ENCODE assay signal across 1 cellular context in the genomic region with DNA sequence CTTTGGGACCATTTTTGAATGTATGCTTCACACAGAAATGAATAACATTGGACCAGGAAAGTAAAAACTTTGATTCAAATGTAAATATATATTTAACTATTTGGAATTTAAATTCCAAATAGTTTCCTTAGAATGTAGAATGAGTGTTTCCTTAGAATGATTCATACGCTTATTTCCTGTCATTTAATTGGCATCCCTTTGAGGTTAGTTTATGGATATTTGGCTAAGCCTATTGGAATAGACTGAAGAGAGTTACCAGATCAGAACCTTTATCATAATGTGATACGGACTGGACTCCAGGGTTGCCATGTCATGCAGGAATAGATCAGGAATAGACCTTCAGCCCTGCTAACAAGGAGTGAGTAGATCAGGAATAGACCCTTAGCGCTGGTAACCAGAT.
TF ChIP-seq lines count a peak whose summit lies in the region.

No MANE protein-coding gene starts in this region.

TF ChIP-seq in IMR-90, 13 proteins besides CTCF, POLR2A, EP300 and RAD21 (continued from another document):
- TF ChIP-seq FOS (IDR thresholded peaks at IDR 0.05; ENCODE audit: low read depth, low read length) (no peak), CEBPB (IDR thresholded peaks at IDR 0.05; ENCODE audit: low read depth, low read length) (no peak), CHD1 (IDR thresholded peaks at IDR 0.05; ENCODE audit: low read depth, low read length) (no peak), RCOR1 (IDR thresholded peaks at IDR 0.05; ENCODE audit: insufficient replicate concordance, low read length) (no peak), SMC3 (IDR thresholded peaks at IDR 0.05; ENCODE audit: low read depth, low read length) (no peak), MAZ (IDR thresholded peaks at IDR 0.05; ENCODE audit: borderline replicate concordance, low read depth, low read length) (no peak), NFE2L2 (IDR thresholded peaks at IDR 0.05; ENCODE audit: low read depth, low read length) (no peak), RFX5 (IDR thresholded peaks at IDR 0.05; ENCODE audit: low read depth, low read length) (no peak), MAFK (IDR thresholded peaks at IDR 0.05; ENCODE audit: low read depth, low read length) (no peak)
- TF ChIP-seq, protein P1, sequence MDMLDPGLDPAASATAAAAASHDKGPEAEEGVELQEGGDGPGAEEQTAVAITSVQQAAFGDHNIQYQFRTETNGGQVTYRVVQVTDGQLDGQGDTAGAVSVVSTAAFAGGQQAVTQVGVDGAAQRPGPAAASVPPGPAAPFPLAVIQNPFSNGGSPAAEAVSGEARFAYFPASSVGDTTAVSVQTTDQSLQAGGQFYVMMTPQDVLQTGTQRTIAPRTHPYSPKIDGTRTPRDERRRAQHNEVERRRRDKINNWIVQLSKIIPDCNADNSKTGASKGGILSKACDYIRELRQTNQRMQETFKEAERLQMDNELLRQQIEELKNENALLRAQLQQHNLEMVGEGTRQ (IDR thresholded peaks at IDR 0.05; ENCODE audit: low read depth, low read length) = no peak
